1 cellular context compared by ENCODE assay signal in the genomic region with DNA sequence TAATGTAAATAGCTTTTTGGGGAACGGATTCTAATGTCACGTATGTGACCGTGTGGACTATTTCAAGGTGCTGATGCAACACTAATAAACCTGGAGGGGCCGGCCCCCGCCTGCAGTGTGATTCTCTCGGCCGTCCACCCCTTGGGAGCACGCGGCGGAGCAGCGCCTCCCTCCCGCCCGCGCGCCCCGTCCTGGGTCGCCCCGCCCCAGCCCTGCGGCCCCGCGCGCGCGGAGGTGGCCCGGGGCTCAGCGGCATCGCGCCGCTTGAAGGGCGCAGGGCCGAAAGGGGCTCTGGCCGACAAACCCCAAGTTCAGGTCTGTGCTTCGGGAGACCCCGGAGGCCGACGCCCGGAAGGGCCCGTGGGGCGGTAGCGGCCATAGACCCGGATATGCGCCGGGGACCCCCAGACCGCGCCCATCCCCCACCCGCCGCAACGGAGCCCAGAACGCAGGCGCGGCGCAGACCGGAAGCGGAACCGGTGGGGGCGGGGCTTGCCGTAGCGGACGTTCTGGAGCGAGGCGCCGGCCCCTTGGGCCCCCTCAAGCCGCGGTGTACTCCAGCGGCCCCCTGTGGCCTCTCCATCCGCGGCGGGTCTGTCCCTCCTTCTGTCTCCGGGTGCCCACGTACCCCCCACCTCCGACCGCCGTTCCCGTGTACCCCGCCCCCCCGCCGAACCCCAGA.
TF ChIP-seq lines count a peak whose summit lies in the region.

A gene with protein sequence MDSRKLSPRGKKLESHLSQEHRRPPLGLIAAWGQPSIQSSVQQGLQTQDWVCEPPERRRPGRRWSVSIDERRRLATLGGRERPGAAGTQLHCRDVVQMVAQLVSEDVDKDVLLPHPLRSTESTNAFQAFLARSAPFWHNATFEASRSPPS (plus strand): TSS at position 495 of the 682 bp plus-strand sequence. CDS start 803 bp downstream, outside the sequence.

TF ChIP-seq in endothelial cell of umbilical vein, 7 proteins besides CTCF, POLR2A, EP300 and RAD21 (continued from another document):
- no peak for TF ChIP-seq EZH2 (IDR thresholded peaks at IDR 0.05; ENCODE audit: borderline replicate concordance, low read depth, low read length, severe bottlenecking)
